20 cellular contexts compared by ENCODE assay signal in the genomic region with DNA sequence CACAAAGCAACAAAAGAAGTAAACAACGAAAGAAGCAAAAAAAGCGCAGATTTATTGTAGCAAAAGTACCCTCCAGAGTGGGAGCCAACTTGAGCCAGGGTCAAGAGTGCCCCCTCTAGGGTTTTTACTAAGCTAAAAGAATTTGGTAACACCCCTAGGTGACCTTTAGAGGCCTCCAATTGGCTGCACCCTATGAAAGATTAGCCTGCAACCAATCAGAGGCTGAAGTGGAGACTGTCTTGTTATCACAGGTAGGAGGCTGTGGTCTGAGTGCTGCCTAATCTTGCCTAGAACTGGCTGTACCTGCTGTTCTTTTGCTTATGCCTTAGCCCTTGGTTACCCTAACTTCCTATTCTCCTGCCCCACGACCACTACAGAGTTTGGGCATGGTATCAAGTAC.
"Had no signal": no experiment of that assay in that cellular context is flagged by ENCODE, and none has a peak within 500 bp of the region (broad histone marks: within the 10 kb centered on the region; RNA-seq: fewer than 3 reads in every experiment).

No MANE protein-coding gene starts in this region.

- FAIRE-seq: colon had no signal

- H3K27me3 ChIP-seq: dorsolateral prefrontal cortex, vagina had no signal

- DNase-seq: activated CD8-positive, alpha-beta memory T cell treated with anti-CD3 and anti-CD28 coated beads for 24 hours; activated CD8-positive, alpha-beta memory T cell treated with anti-CD3 and anti-CD28 coated beads, Interleukin-2, amount 50 U/mL, for 48 hours; activated effector memory CD4-positive, alpha-beta T cell treated with Interleukin-2 at 50 U/mL for 16 hours; activated naive CD4-positive, alpha-beta T cell treated with anti-CD3 and anti-CD28 coated beads, Interleukin-2, amount 10 ng/mL, durations not matched to agents 7 days and 5 days; activated naive CD8-positive, alpha-beta T cell treated with anti-CD3 and anti-CD28 coated beads, Interleukin-2, amount 50 U/mL, for 24 hours; activated T-cell treated with anti-CD3 and anti-CD28 coated beads, Interleukin-2, amount 50 U/mL, for 48 hours; anterior cingulate cortex; central memory CD4-positive, alpha-beta T cell; dorsolateral prefrontal cortex; foreskin melanocyte; hypothalamus; kidney glomerular epithelial cell; left ventricle myocardium inferior; mammary epithelial cell; occipital lobe; T1000; transverse colon had no signal

- ATAC-seq: activated naive CD8-positive, alpha-beta T cell treated with anti-CD3 and anti-CD28 coated beads, Interleukin-2, amount 50 U/mL, for 24 hours had no signal

- H3K4me3 ChIP-seq: dorsolateral prefrontal cortex, left ventricle myocardium inferior, skin epidermis, transverse colon, vagina had no signal

- H3K9me3 ChIP-seq: left ventricle myocardium inferior, transverse colon, vagina had no signal

- H3K27ac ChIP-seq: dorsolateral prefrontal cortex, left ventricle myocardium inferior, skin epidermis, transverse colon, vagina had no signal

- H3K36me3 ChIP-seq: transverse colon had no signal
